19 cellular contexts compared by ENCODE assay signal in the genomic region with DNA sequence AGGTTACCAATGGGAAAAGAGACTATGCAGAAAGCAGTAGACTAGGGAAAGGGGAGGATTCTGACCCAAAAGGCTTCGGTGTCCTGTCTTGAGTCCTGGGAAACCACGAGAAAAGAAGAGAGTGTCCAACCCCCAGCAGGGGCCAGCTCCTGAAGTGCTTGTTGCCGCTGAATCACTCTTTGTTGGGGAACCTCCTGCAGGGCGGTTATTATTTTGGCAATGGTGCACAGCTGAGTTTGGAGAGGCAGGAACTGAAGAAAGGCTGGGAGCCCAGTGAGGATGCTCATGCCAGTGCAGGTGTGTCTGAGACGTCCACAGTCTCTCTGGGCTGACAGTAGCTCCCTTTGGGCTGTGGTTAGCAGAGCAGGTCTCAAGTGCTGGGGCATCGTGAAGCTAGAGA.
A peak's percentile ranks its signal among the peaks of the same experiment; 100 is the strongest.
DNase-seq lines count a peak whose midpoint lies in the region; ATAC-seq and TF ChIP-seq lines count a peak whose summit lies in the region.
"Had no signal": no experiment of that assay in that cellular context is flagged by ENCODE, and none has a peak within 500 bp of the region (broad histone marks: within the 10 kb centered on the region; RNA-seq: fewer than 3 reads in every experiment).

No MANE protein-coding gene starts in this region.

- no peak for DNase-seq in stimulated activated naive CD8-positive, alpha-beta T cell treated with anti-CD3 and anti-CD28 coated beads, Interleukin-15, Interleukin-2, amounts not matched to agents 100 U/mL and 50 U/mL, for 24 hours
- peak; percentile 51 for DNase-seq in NCI-H345 (lab: John Stamatoyannopoulos, UW)
- no peak for DNase-seq in effector CD4-positive, alpha-beta T cell
- no peak for DNase-seq in erythroblast (lab: John Stamatoyannopoulos, UW)
- DNase-seq: activated CD8-positive, alpha-beta memory T cell treated with anti-CD3 and anti-CD28 coated beads, Interleukin-2, amount 50 U/mL, for 48 hours; AML-193; DMS 273 treated with DMSO at 0.1 percent for 48 hours; effector CD8-positive, alpha-beta T cell; H7; heart left ventricle; NCI-H1092; NCI-H2171; SW 1271 had no signal

- peak overlapping the region; percentile 17 for H3K27ac Mint-ChIP-seq in stimulated activated naive CD8-positive, alpha-beta T cell treated with anti-CD3 and anti-CD28 coated beads, Interleukin-15, Interleukin-2, amounts not matched to agents 100 ng/mL and 50 ng/mL, for 24 hours
- H3K27ac Mint-ChIP-seq in dendritic cell treated with granulocyte-macrophage colony-stimulating factor and Interleukin-4, amounts not matched to agents 40 ng/mL and 50 ng/mL, for 4 days: peak overlapping the region; percentile 4
- H3K27ac Mint-ChIP-seq: activated naive CD4-positive, alpha-beta T cell treated with anti-CD3 and anti-CD28 coated beads, Interleukin-2, amount 50 U/mL, for 24 hours; progenitor cell of endocrine pancreas had no signal

- peaks cover 41% of the 10 kb centered on the region for H3K4me1 Mint-ChIP-seq in stimulated activated naive CD8-positive, alpha-beta T cell treated with anti-CD3 and anti-CD28 coated beads, Interleukin-15, Interleukin-2, amounts not matched to agents 100 ng/mL and 50 ng/mL, for 24 hours (ENCODE audit: low read depth)
- peaks cover 55% of the 10 kb centered on the region for H3K4me1 Mint-ChIP-seq in dendritic cell treated with granulocyte-macrophage colony-stimulating factor and Interleukin-4, amounts not matched to agents 40 ng/mL and 50 ng/mL, for 4 days (ENCODE audit: low read depth)

- no peak for TF ChIP-seq POLR2A in erythroblast (IDR thresholded peaks at IDR 0.05; ENCODE audit: low read length)

- H3K27me3 Mint-ChIP-seq in stimulated activated naive CD8-positive, alpha-beta T cell treated with anti-CD3 and anti-CD28 coated beads, Interleukin-15, Interleukin-2, amounts not matched to agents 100 ng/mL and 50 ng/mL, for 24 hours: no peaks in the 10 kb centered on the region
- peaks cover 4% of the 10 kb centered on the region for H3K27me3 Mint-ChIP-seq in dendritic cell treated with granulocyte-macrophage colony-stimulating factor and Interleukin-4, amounts not matched to agents 40 ng/mL and 50 ng/mL, for 4 days
- H3K27me3 Mint-ChIP-seq: activated naive CD4-positive, alpha-beta T cell treated with anti-CD3 and anti-CD28 coated beads, Interleukin-2, amount 50 U/mL, for 24 hours; progenitor cell of endocrine pancreas had no signal

- intact Hi-C loops in dendritic cell treated with granulocyte-macrophage colony-stimulating factor and Interleukin-4, amounts not matched to agents 40 ng/mL and 50 ng/mL, for 4 days (cut with micrococcal nuclease): no loop called here

- H3K4me3 Mint-ChIP-seq in stimulated activated naive CD8-positive, alpha-beta T cell treated with anti-CD3 and anti-CD28 coated beads, Interleukin-15, Interleukin-2, amounts not matched to agents 100 ng/mL and 50 ng/mL, for 24 hours: no peak overlapping the region
- H3K4me3 Mint-ChIP-seq in dendritic cell treated with granulocyte-macrophage colony-stimulating factor and Interleukin-4, amounts not matched to agents 40 ng/mL and 50 ng/mL, for 4 days: no peak overlapping the region
- H3K4me3 Mint-ChIP-seq: activated naive CD4-positive, alpha-beta T cell treated with anti-CD3 and anti-CD28 coated beads, Interleukin-2, amount 50 U/mL, for 24 hours had no signal

- H3K36me3 Mint-ChIP-seq in stimulated activated naive CD8-positive, alpha-beta T cell treated with anti-CD3 and anti-CD28 coated beads, Interleukin-15, Interleukin-2, amounts not matched to agents 100 ng/mL and 50 ng/mL, for 24 hours (ENCODE audit: low read depth): peaks cover 30% of the 10 kb centered on the region
- H3K36me3 Mint-ChIP-seq in dendritic cell treated with granulocyte-macrophage colony-stimulating factor and Interleukin-4, amounts not matched to agents 40 ng/mL and 50 ng/mL, for 4 days (ENCODE audit: low read depth): no peaks in the 10 kb centered on the region

- no peaks in the 10 kb centered on the region for H3K9me3 Mint-ChIP-seq in stimulated activated naive CD8-positive, alpha-beta T cell treated with anti-CD3 and anti-CD28 coated beads, Interleukin-15, Interleukin-2, amounts not matched to agents 100 ng/mL and 50 ng/mL, for 24 hours
- no peaks in the 10 kb centered on the region for H3K9me3 Mint-ChIP-seq in dendritic cell treated with granulocyte-macrophage colony-stimulating factor and Interleukin-4, amounts not matched to agents 40 ng/mL and 50 ng/mL, for 4 days
- H3K9me3 Mint-ChIP-seq: activated naive CD4-positive, alpha-beta T cell treated with anti-CD3 and anti-CD28 coated beads, Interleukin-2, amount 50 U/mL, for 24 hours had no signal

- ATAC-seq in stimulated activated naive CD8-positive, alpha-beta T cell treated with anti-CD3 and anti-CD28 coated beads, Interleukin-15, Interleukin-2, amounts not matched to agents 100 U/mL and 50 U/mL, for 24 hours: no peak
- ATAC-seq in GM18867 (IDR thresholded peaks at IDR 0.05; ENCODE audit: unreplicated experiment): no peak
- no peak for ATAC-seq in GM18907 (IDR thresholded peaks at IDR 0.05; ENCODE audit: unreplicated experiment)
- ATAC-seq: heart left ventricle had no signal
